ENCODE assay signal across 11 cellular contexts in the genomic region with DNA sequence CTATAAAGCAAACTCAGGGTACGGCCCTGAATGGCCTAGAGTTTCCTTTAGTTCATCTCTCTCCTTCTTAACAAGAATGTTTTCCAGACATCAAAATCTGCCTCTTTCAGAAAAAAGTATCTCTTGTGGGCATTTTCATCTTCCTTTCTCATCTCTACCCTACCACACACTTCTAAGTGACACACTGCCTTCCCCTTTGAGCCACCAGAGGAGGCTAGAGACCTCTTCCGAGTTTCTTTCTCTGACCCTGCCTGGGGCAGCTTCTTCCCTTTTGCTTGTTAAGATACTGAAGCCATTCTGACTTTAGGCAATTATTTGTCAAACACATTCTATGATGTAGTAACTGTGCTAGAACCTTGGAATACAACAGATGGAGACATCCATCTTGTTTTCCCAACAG. TPM values are rescaled to one million over a fixed set of nuclear protein-coding genes. Genes with fewer than 3 reads are reported as not detected.
DNase-seq lines count a peak whose midpoint lies in the region; ATAC-seq and TF ChIP-seq lines count a peak whose summit lies in the region.
"Had no signal": no experiment of that assay in that cellular context is flagged by ENCODE, and none has a peak within 500 bp of the region (broad histone marks: within the 10 kb centered on the region; RNA-seq: fewer than 3 reads in every experiment).

No MANE protein-coding gene starts in this region.

- peaks cover 18 to 53% of the 10 kb centered on the region in 2 donors for H3K27me3 Mint-ChIP-seq in CD4-positive, alpha-beta memory T cell
- peaks cover 46% of the 10 kb centered on the region for H3K27me3 Mint-ChIP-seq in activated CD4-positive, alpha-beta memory T cell treated with anti-CD3 and anti-CD28 coated beads for 36 hours

- H3K9me3 ChIP-seq in CD4-positive, alpha-beta memory T cell (ENCODE audit: control insufficient read depth in 1 of 2, low read length in 2 of 2) = no peaks in the 10 kb centered on the region

- no peaks in the 10 kb centered on the region for H3K4me1 Mint-ChIP-seq in CD4-positive, alpha-beta memory T cell
- no peaks in the 10 kb centered on the region for H3K4me1 Mint-ChIP-seq in activated CD4-positive, alpha-beta memory T cell treated with anti-CD3 and anti-CD28 coated beads for 36 hours (ENCODE audit: low read depth)
- H3K4me1 Mint-ChIP-seq: activated naive CD4-positive, alpha-beta T cell treated with anti-CD3 and anti-CD28 coated beads, Interleukin-2, amount 50 U/mL, for 24 hours had no signal

- ATAC-seq in GM21619 (IDR thresholded peaks at IDR 0.05; ENCODE audit: unreplicated experiment) (no peak), GM21529 (IDR thresholded peaks at IDR 0.05; ENCODE audit: unreplicated experiment) (no peak)

- CTCF ChIA-PET in CD4-positive, alpha-beta memory T cell (lab: Charles Lee; ENCODE audit: partially characterized antibody) = interaction anchor here (0.7 to 1.9 kb wide), 4 partner anchors 100 to 509 kb away, joined by 3 to 7 read pairs (median 6); no protein-coding TSS in a partner anchor
- CTCF ChIA-PET in HEK293T (lab: Yijun Ruan, JAX) = interaction anchor here (0.7 to 2.2 kb wide), 3 partner anchors 9 to 101 kb away, joined by 3 to 12 read pairs (median 6); no protein-coding TSS in a partner anchor
- CTCF ChIA-PET in activated CD4-positive, alpha-beta memory T cell treated with anti-CD3 and anti-CD28 coated beads for 36 hours (lab: Charles Lee) = interaction anchor here (0.9 to 4.0 kb wide), 11 partner anchors 23 to 700 kb away, joined by 3 to 27 read pairs (median 4); no protein-coding TSS in a partner anchor

- POLR2A ChIA-PET in CD4-positive, alpha-beta memory T cell (lab: Charles Lee; ENCODE audit: partially characterized antibody) = no interaction called here
- POLR2A ChIA-PET in HEK293T (lab: Yijun Ruan, JAX) = no interaction called here
- POLR2A ChIA-PET in activated CD4-positive, alpha-beta memory T cell treated with anti-CD3 and anti-CD28 coated beads for 36 hours (lab: Charles Lee) = no interaction called here

- no peaks in the 10 kb centered on the region for H3K36me3 Mint-ChIP-seq in CD4-positive, alpha-beta memory T cell
- H3K36me3 Mint-ChIP-seq in activated CD4-positive, alpha-beta memory T cell treated with anti-CD3 and anti-CD28 coated beads for 36 hours = no peaks in the 10 kb centered on the region
- H3K36me3 Mint-ChIP-seq: activated naive CD4-positive, alpha-beta T cell treated with anti-CD3 and anti-CD28 coated beads, Interleukin-2, amount 50 U/mL, for 24 hours had no signal

- no peak overlapping the region for H3K4me3 ChIP-seq in CD4-positive, alpha-beta memory T cell (ENCODE audit: low read length in 2 of 2)
- no peak overlapping the region for H3K4me3 ChIP-seq in kidney epithelial cell (ENCODE audit: low read depth, low read length)

- H3K27me3 ChIP-seq in CD4-positive, alpha-beta memory T cell (ENCODE audit: insufficient read depth, low read length) = no peaks in the 10 kb centered on the region
- H3K27me3 ChIP-seq in kidney epithelial cell (ENCODE audit: control insufficient read depth, insufficient read depth, low read length) = peaks cover 5% of the 10 kb centered on the region

- DNase-seq in CD4-positive, alpha-beta memory T cell = peak in 3 of 5 donors; percentile 22 to 31 (median 24)
- DNase-seq in HEK293T (ENCODE audit: extremely low spot score) (peak; percentile 23), kidney epithelial cell (ENCODE audit: low read depth) (no peak), NCI-H1694 treated with DMSO at 0.1 percent for 48 hours (lab: John Stamatoyannopoulos, UW) (no peak), NCI-H187 (lab: John Stamatoyannopoulos, UW) (no peak)
- DNase-seq in activated CD4-positive, alpha-beta memory T cell treated with anti-CD3 and anti-CD28 coated beads for 36 hours = peak; percentile 54
- DNase-seq: mesenchymal stem cell had no signal

- intact Hi-C loops in CD4-positive, alpha-beta memory T cell (cut with micrococcal nuclease) = loop anchor here (1.0 to 10.0 kb wide), 3 partner anchors 182 to 508 kb away; no protein-coding TSS in a partner anchor
- intact Hi-C loops in activated CD4-positive, alpha-beta memory T cell treated with anti-CD3 and anti-CD28 coated beads for 36 hours (cut with micrococcal nuclease) = loop anchor here (1.0 kb wide), 2 partner anchors 101 to 182 kb away; no protein-coding TSS in a partner anchor

- no peak overlapping the region for H3K27ac Mint-ChIP-seq in CD4-positive, alpha-beta memory T cell
- no peak overlapping the region for H3K27ac Mint-ChIP-seq in activated CD4-positive, alpha-beta memory T cell treated with anti-CD3 and anti-CD28 coated beads for 36 hours
- H3K27ac Mint-ChIP-seq: activated naive CD4-positive, alpha-beta T cell treated with anti-CD3 and anti-CD28 coated beads, Interleukin-2, amount 50 U/mL, for 24 hours had no signal

- H3K4me1 ChIP-seq in CD4-positive, alpha-beta memory T cell (ENCODE audit: insufficient read depth, low read length) = no peaks in the 10 kb centered on the region

- no peaks in the 10 kb centered on the region for H3K9me3 Mint-ChIP-seq in CD4-positive, alpha-beta memory T cell
- no peaks in the 10 kb centered on the region for H3K9me3 Mint-ChIP-seq in activated CD4-positive, alpha-beta memory T cell treated with anti-CD3 and anti-CD28 coated beads for 36 hours
- H3K9me3 Mint-ChIP-seq: activated naive CD4-positive, alpha-beta T cell treated with anti-CD3 and anti-CD28 coated beads, Interleukin-2, amount 50 U/mL, for 24 hours had no signal

- H3K36me3 ChIP-seq in CD4-positive, alpha-beta memory T cell (ENCODE audit: insufficient read depth, low read length) = no peaks in the 10 kb centered on the region
- H3K36me3 ChIP-seq in kidney epithelial cell (ENCODE audit: control insufficient read depth, insufficient read depth, low read length) = no peaks in the 10 kb centered on the region

- no peak overlapping the region for H3K27ac ChIP-seq in CD4-positive, alpha-beta memory T cell (ENCODE audit: low read depth, low read length)

- H3K4me3 Mint-ChIP-seq in CD4-positive, alpha-beta memory T cell = no peak overlapping the region
- no peak overlapping the region for H3K4me3 Mint-ChIP-seq in activated CD4-positive, alpha-beta memory T cell treated with anti-CD3 and anti-CD28 coated beads for 36 hours
- H3K4me3 Mint-ChIP-seq: activated naive CD4-positive, alpha-beta T cell treated with anti-CD3 and anti-CD28 coated beads, Interleukin-2, amount 50 U/mL, for 24 hours had no signal

- TF ChIP-seq CTCF in kidney epithelial cell (IDR thresholded peaks at IDR 0.05; ENCODE audit: insufficient read depth, low read length, poor library complexity, severe bottlenecking) = peak; percentile 52

TF ChIP-seq in HEK293T, 16 proteins besides CTCF, POLR2A, EP300 and RAD21:
- TF ChIP-seq NFRKB (IDR thresholded peaks at IDR 0.05) (no peak), ZNF384 (IDR thresholded peaks at IDR 0.05) (no peak), ARNT (IDR thresholded peaks at IDR 0.05) (no peak), BHLHE40 (IDR thresholded peaks at IDR 0.05; ENCODE audit: borderline replicate concordance) (no peak), L3MBTL2 (conservative IDR thresholded peaks at IDR 0.05) (no peak), SP1 (IDR thresholded peaks at IDR 0.05) (no peak), SUZ12 (IDR thresholded peaks at IDR 0.05) (no peak), CTBP1 (IDR thresholded peaks at IDR 0.05; ENCODE audit: borderline replicate concordance) (no peak), LEF1 (IDR thresholded peaks at IDR 0.05; ENCODE audit: borderline replicate concordance) (no peak)
- TF ChIP-seq, protein P1, sequence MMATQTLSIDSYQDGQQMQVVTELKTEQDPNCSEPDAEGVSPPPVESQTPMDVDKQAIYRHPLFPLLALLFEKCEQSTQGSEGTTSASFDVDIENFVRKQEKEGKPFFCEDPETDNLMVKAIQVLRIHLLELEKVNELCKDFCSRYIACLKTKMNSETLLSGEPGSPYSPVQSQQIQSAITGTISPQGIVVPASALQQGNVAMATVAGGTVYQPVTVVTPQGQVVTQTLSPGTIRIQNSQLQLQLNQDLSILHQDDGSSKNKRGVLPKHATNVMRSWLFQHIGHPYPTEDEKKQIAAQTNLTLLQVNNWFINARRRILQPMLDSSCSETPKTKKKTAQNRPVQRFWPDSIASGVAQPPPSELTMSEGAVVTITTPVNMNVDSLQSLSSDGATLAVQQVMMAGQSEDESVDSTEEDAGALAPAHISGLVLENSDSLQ (IDR thresholded peaks at IDR 0.05) = no peak
TF ChIP-seq in HEK293T: peak in this region for 0.

RNA-seq across cellular contexts. Expression of a gene that starts 8.7 kb away (rescaled TPM):
- total RNA-seq in CD4-positive, alpha-beta memory T cell = not detected
- polyA plus RNA-seq in CD4-positive, alpha-beta memory T cell = under 1 TPM in 1 of 2 donors, not detected in 1; 0.02 TPM
- under 1 TPM; 0.02 to 0.10 TPM for total RNA-seq in activated CD4-positive, alpha-beta memory T cell treated with anti-CD3 and anti-CD28 coated beads for 36 hours
- total RNA-seq in kidney epithelial cell = under 0.01 and 0.04 TPM in 2 replicates
- total RNA-seq: M059J had no signal

Comparison
In these comparisons a context has a peak if more than half of its experiments do, and no peak if none do; other contexts are left out.
1. DNase-seq: peak in CD4-positive, alpha-beta memory T cell (3 of 5), HEK293T (single experiment) and activated CD4-positive, alpha-beta memory T cell treated with anti-CD3 and anti-CD28 coated beads for 36 hours (single experiment); none in kidney epithelial cell (single experiment), NCI-H1694 treated with DMSO at 0.1 percent for 48 hours (single experiment) and NCI-H187 (0 of 2).